8 cellular contexts compared by ENCODE assay signal in the genomic region with DNA sequence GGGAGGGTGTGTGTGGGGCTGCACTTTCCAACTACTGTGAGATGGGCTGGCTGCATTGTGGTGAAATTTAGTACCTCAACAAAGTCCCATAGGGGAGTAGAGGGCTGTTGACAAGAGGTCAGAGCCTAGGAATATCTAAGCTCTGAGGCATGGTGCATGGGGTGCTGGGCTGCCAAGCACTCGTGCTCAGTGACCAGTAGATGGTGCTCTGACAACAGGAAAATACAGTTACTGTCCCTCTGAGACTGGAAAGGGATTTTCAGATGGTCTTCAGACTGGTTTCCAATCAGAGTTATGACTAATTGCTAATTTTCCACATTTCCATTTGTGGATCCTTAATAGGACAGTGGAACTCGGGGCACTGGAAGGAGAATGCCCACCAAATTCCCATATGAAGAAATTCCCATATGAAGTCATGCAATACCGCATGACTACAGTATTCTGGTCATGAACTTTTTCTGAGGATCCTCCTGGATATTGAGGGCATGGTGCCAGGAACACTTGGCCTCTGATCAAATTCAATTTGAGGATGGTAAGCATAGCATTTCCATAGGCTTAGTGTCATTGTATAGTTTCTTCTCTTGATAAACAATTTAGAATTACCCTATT. TPM values are rescaled to one million over a fixed set of nuclear protein-coding genes. Genes with fewer than 3 reads are reported as not detected.
DNase-seq lines count a peak whose midpoint lies in the region; ATAC-seq and TF ChIP-seq lines count a peak whose summit lies in the region.

No MANE protein-coding gene starts in this region.

- H3K4me3 Mint-ChIP-seq in Calu3 (ENCODE audit: low read depth, unreplicated experiment) = no peak overlapping the region
- H3K4me3 Mint-ChIP-seq in activated T-helper 17 cell treated with anti-CD3 and anti-CD28 coated beads, Interleukin-2, amount 50 U/mL, for 72 hours = no peak overlapping the region

- TF ChIP-seq POLR2A in prostate gland (IDR thresholded peaks at IDR 0.05) = no peak

- H3K27ac ChIP-seq in prostate gland = no peak overlapping the region

- no peaks in the 10 kb centered on the region for H3K4me1 Mint-ChIP-seq in Calu3 (ENCODE audit: low read depth, unreplicated experiment)
- H3K4me1 Mint-ChIP-seq in activated T-helper 17 cell treated with anti-CD3 and anti-CD28 coated beads, Interleukin-2, amount 50 U/mL, for 72 hours = no peaks in the 10 kb centered on the region

- H3K36me3 ChIP-seq in prostate gland = no peaks in the 10 kb centered on the region

- peaks cover 39% of the 10 kb centered on the region for H3K27me3 Mint-ChIP-seq in Calu3 (ENCODE audit: unreplicated experiment)
- peaks cover 36% of the 10 kb centered on the region for H3K27me3 Mint-ChIP-seq in activated T-helper 17 cell treated with anti-CD3 and anti-CD28 coated beads, Interleukin-2, amount 50 U/mL, for 72 hours

- no peaks in the 10 kb centered on the region for H3K36me3 Mint-ChIP-seq in Calu3 (ENCODE audit: insufficient read depth, unreplicated experiment)
- H3K36me3 Mint-ChIP-seq in activated T-helper 17 cell treated with anti-CD3 and anti-CD28 coated beads, Interleukin-2, amount 50 U/mL, for 72 hours (ENCODE audit: low read depth) = no peaks in the 10 kb centered on the region

- H3K9me3 ChIP-seq in prostate gland = no peaks in the 10 kb centered on the region

- TF ChIP-seq CTCF in Calu3 (IDR thresholded peaks at IDR 0.05; ENCODE audit: unreplicated experiment) (peak; percentile 66), prostate gland (IDR thresholded peaks at IDR 0.05) (peak in 3 of 4 experiments; percentile 63 to 69 (median 68))

- H3K27ac Mint-ChIP-seq in Calu3 (ENCODE audit: unreplicated experiment) = no peak overlapping the region
- no peak overlapping the region for H3K27ac Mint-ChIP-seq in activated T-helper 17 cell treated with anti-CD3 and anti-CD28 coated beads, Interleukin-2, amount 50 U/mL, for 72 hours

- peak; percentile 31 for ATAC-seq in GM19025 (IDR thresholded peaks at IDR 0.05; ENCODE audit: low read depth, unreplicated experiment)
- ATAC-seq in HG03460 (IDR thresholded peaks at IDR 0.05; ENCODE audit: unreplicated experiment) = peak; percentile 44
- peak; percentile 66 for ATAC-seq in activated T-helper 17 cell treated with anti-CD3 and anti-CD28 coated beads, Interleukin-2, amount 50 U/mL, for 72 hours (replicated peaks)
- peak; percentile 90 for ATAC-seq in Right ventricle myocardium superior (ENCODE audit: poor library complexity)

- DNase-seq in Calu3 = peak; percentile 59
- DNase-seq in NCI-H460 (ENCODE audit: extremely low read depth, low read depth) = peak; percentile 71
- DNase-seq in Right ventricle myocardium superior = peak; percentile 69
- DNase-seq in prostate gland (ENCODE audit: low spot score) = peak; percentile 31
- DNase-seq in activated gamma-delta T cell treated with Interleukin-2 at 50 U/mL for 16 hours = no peak

- no TSS peak for BruUV-seq in Calu3 (replicated peaks; lab: Mats Ljungman, UMichigan)

- intact Hi-C loops in Calu3 (cut with micrococcal nuclease; ENCODE audit: unreplicated experiment) = loop anchor here (1.0 kb wide), 4 partner anchors 197 to 602 kb away; no protein-coding TSS in a partner anchor
- intact Hi-C loops in Right ventricle myocardium superior (cut with DNase I) = loop anchor here (2.0 kb wide), 1 partner anchor 198 kb away; no protein-coding TSS in a partner anchor
- intact Hi-C loops in prostate gland (cut with DNase I) = loop anchor here (2.0 to 5.0 kb wide), 2 partner anchors 198 to 603 kb away; no protein-coding TSS in a partner anchor

- WGBS in prostate gland = 28% methylated on average over 3 of the region's 3 CpGs

- H3K9me3 Mint-ChIP-seq in Calu3 (ENCODE audit: low read depth, unreplicated experiment) = no peaks in the 10 kb centered on the region
- no peaks in the 10 kb centered on the region for H3K9me3 Mint-ChIP-seq in activated T-helper 17 cell treated with anti-CD3 and anti-CD28 coated beads, Interleukin-2, amount 50 U/mL, for 72 hours

- CTCF ChIA-PET in Calu3 (lab: Charles Lee) = interaction anchor here (0.8 to 2.0 kb wide), 9 partner anchors 24 to 602 kb away, joined by 3 to 30 read pairs (median 4); no protein-coding TSS in a partner anchor

- H3K4me3 ChIP-seq in prostate gland = no peak overlapping the region

- H3K4me1 ChIP-seq in prostate gland (replicated peaks) = no peaks in the 10 kb centered on the region

- H3K27me3 ChIP-seq in prostate gland (replicated peaks; ENCODE audit: insufficient read depth) = peaks cover 12% of the 10 kb centered on the region

RNA-seq across cellular contexts. Expression of a gene that starts 4.1 kb away (rescaled TPM):
- total RNA-seq in Calu3 (2022) = not detected in 2 replicates
- total RNA-seq in NCI-H460 (2014; rRNA removed; shearing (Covaris generic)) = not detected in 2 replicates
- not detected in 2 replicates for polyA plus RNA-seq in NCI-H460 (2014; cell fraction: nucleus; rRNA removed)
- total RNA-seq in activated T-helper 17 cell treated with anti-CD3 and anti-CD28 coated beads, Interleukin-2, amount 50 U/mL, for 72 hours = under 1 TPM in 1 of 2 donors, not detected in 1; 0.11 TPM
- 4.7 TPM for total RNA-seq in Right ventricle myocardium superior
- 1 to 10 TPM in 1 of 2 donors, not detected in 1; 4.1 TPM for total RNA-seq in prostate gland

Comparison
In these comparisons a context has a peak if more than half of its experiments do, and no peak if none do; other contexts are left out.
1. ATAC-seq: peak in every context shown above with its lines; median percentile 90 in Right ventricle myocardium superior; 66 in activated T-helper 17 cell treated with anti-CD3 and anti-CD28 coated beads, Interleukin-2, amount 50 U/mL, for 72 hours; 44 in HG03460; 31 in GM19025.